Comparison of ENCODE assay signal across 8 cellular contexts in the genomic region with DNA sequence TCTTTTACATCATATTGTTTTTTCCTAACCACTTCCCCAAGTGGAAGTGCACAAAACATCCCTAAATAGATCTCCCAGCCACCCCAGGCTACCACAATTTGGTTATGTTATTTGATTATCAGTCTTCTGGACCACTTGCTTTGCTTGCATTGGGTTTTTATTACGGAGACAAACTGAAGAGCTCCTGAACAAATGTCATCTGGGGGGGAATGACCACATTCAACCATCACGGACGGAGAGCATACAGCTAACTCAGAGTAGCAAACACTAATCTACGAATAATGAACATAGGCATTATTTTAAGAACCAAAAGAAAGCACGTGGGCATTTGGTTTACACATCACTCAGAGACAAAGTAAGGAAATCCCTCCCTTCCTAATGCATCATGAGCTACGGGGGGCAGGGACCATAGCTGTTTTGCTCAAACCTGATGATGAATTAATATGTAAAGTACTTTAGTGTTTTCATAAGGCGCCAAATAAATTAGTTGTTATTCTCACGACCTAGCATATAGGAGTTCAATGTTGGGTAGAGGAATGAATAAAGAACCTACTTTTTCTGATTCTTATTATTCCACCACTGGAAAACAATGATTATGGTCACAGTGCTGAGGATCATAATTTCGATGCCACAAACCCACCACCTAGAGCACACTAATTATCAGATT. TPM values are rescaled to one million over a fixed set of nuclear protein-coding genes. Genes with fewer than 3 reads are reported as not detected.
DNase-seq lines count a peak whose midpoint lies in the region; ATAC-seq and TF ChIP-seq lines count a peak whose summit lies in the region.

No MANE protein-coding gene starts in this region.

- peak overlapping the region; percentile 71 for H3K4me2 ChIP-seq in trophoblast cell (ENCODE audit: low read length)

- POLR2A ChIA-PET in AG04449 (lab: Yijun Ruan, JAX) (no interaction called here), activated B cell treated with CpG ODN at 0.5 μM for 24 hours (lab: Charles Lee) (interaction anchor here (0.6 to 8.3 kb wide), 24 partner anchors 10 to 1152 kb away, joined by 3 to 215 read pairs (median 4); partner anchors contain the start of genes TLR10, TMEM156, UBE2K and WDR19)

- no peak overlapping the region for H3K23ac ChIP-seq in trophoblast cell (ENCODE audit: low read length)

- no peaks in the 10 kb centered on the region for H3K9me3 ChIP-seq in trophoblast cell (ENCODE audit: insufficient read depth, low read depth, low read length)

- intact Hi-C loops in activated B cell treated with CpG ODN at 0.5 μM for 24 hours (cut with micrococcal nuclease), result loop anchor here (1.0 to 10.0 kb wide), 11 partner anchors 12 to 591 kb away; partner anchors contain the start of genes KLF3, LIAS, RPL9 and SMIM14

- no peak overlapping the region for H3K14ac ChIP-seq in trophoblast cell (ENCODE audit: low read length)

- H3K9me3 Mint-ChIP-seq in activated B cell treated with CpG ODN at 0.5 μM for 24 hours, result no peaks in the 10 kb centered on the region

- H2BK120ac ChIP-seq in trophoblast cell (ENCODE audit: insufficient read depth, low read length, poor library complexity), result no peak overlapping the region

- H3K27ac ChIP-seq in trophoblast cell (ENCODE audit: low read depth, low read length), result peak overlapping the region; percentile 54

- H4K12ac ChIP-seq in trophoblast cell (ENCODE audit: low read depth, low read length), result no peak overlapping the region

- CTCF ChIA-PET in AG04449 (lab: Yijun Ruan, JAX) (interaction anchor here (0.6 to 2.6 kb wide), 7 partner anchors 8 to 96 kb away, joined by 3 to 8 read pairs (median 5); no protein-coding TSS in a partner anchor), activated B cell treated with CpG ODN at 0.5 μM for 24 hours (lab: Charles Lee) (interaction anchor here (0.8 to 4.6 kb wide), 7 partner anchors 11 to 285 kb away, joined by 3 to 24 read pairs (median 5); partner anchors contain the start of gene TMEM156)

- no peak overlapping the region for H3K9ac ChIP-seq in trophoblast cell (ENCODE audit: low read length)

- H3K18ac ChIP-seq in trophoblast cell (ENCODE audit: low read length), result no peak overlapping the region

- peaks cover 20% of the 10 kb centered on the region for H3K36me3 Mint-ChIP-seq in activated B cell treated with CpG ODN at 0.5 μM for 24 hours (ENCODE audit: low read depth)

- no peak for DNase-seq in AG04449 (ENCODE audit: low read depth, low spot score)
- peak; percentile 46 for DNase-seq in H4 (ENCODE audit: low spot score)
- DNase-seq in activated B cell treated with CpG ODN at 0.5 μM for 24 hours, result no peak
- DNase-seq in fibroblast of pulmonary artery (ENCODE audit: low read depth), result peak; percentile 75
- DNase-seq in trophoblast cell, result peak; percentile 14 to 50
- no peak for DNase-seq in COLO668 (lab: John Stamatoyannopoulos, UW; ENCODE audit: unreplicated experiment)

- peak overlapping the region; percentile 66 for H3K4me3 ChIP-seq in AG04449 (ENCODE audit: low read depth, low read length)
- H3K4me3 ChIP-seq in fibroblast of pulmonary artery (replicated peaks; ENCODE audit: low read depth, low read length), result peak overlapping the region; percentile 86
- H3K4me3 ChIP-seq in trophoblast cell (ENCODE audit: low read depth, low read length), result peak overlapping the region; percentile 97

- H3K79me1 ChIP-seq in trophoblast cell (ENCODE audit: low read length), result peaks cover 6% of the 10 kb centered on the region

- ATAC-seq in activated B cell treated with CpG ODN at 0.5 μM for 24 hours (ENCODE audit: low read depth) (peak; percentile 16), HG02642 (IDR thresholded peaks at IDR 0.05; ENCODE audit: poor library complexity, unreplicated experiment) (no peak), GM19035 (IDR thresholded peaks at IDR 0.05; ENCODE audit: unreplicated experiment) (no peak)

- no peaks in the 10 kb centered on the region for H3K36me3 ChIP-seq in trophoblast cell (ENCODE audit: control insufficient read depth in 1 of 2, insufficient read depth in 2 of 2, low read length in 2 of 2)

- no CpG with 5 or more reads among the region's 9 CpGs for WGBS in trophoblast cell (ENCODE audit: extremely low coverage, insufficient coverage, insufficient read length)

- H4K91ac ChIP-seq in trophoblast cell (ENCODE audit: low read depth, low read length), result no peak overlapping the region

- no peak overlapping the region for H2BK5ac ChIP-seq in trophoblast cell (ENCODE audit: low read depth, low read length, poor library complexity)

- peak overlapping the region; percentile 88 for H3K27ac Mint-ChIP-seq in activated B cell treated with CpG ODN at 0.5 μM for 24 hours

- peaks cover 3% of the 10 kb centered on the region for H3K79me2 ChIP-seq in trophoblast cell (ENCODE audit: control insufficient read depth, insufficient read depth, low read length, poor library complexity)

- no peaks in the 10 kb centered on the region for H3K27me3 Mint-ChIP-seq in activated B cell treated with CpG ODN at 0.5 μM for 24 hours

- TF ChIP-seq CTCF in AG04449 (IDR thresholded peaks at IDR 0.05; ENCODE audit: insufficient read depth, low read length, missing control alignments) (no peak), activated B cell treated with CpG ODN at 0.5 μM for 24 hours (IDR thresholded peaks at IDR 0.05) (no peak), fibroblast of pulmonary artery (IDR thresholded peaks at IDR 0.05; ENCODE audit: low read length, missing control alignments) (no peak)

- H3K4me1 ChIP-seq in trophoblast cell (ENCODE audit: control insufficient read depth in 1 of 2, insufficient read depth in 2 of 2, low read length in 2 of 2), result peaks cover 4 to 12% of the 10 kb centered on the region in 2 experiments

- no peak overlapping the region for H2AFZ ChIP-seq in trophoblast cell (ENCODE audit: insufficient read depth, low read length, poor library complexity)

- peak overlapping the region; percentile 86 for H3K4me3 Mint-ChIP-seq in activated B cell treated with CpG ODN at 0.5 μM for 24 hours

- H3K4me1 Mint-ChIP-seq in activated B cell treated with CpG ODN at 0.5 μM for 24 hours, result peaks cover 62% of the 10 kb centered on the region

- H2BK12ac ChIP-seq in trophoblast cell (ENCODE audit: low read length), result no peak overlapping the region

- no peaks in the 10 kb centered on the region for H3K27me3 ChIP-seq in trophoblast cell (ENCODE audit: insufficient read depth, low read length)

- H4K8ac ChIP-seq in trophoblast cell (ENCODE audit: low read depth, low read length), result peak overlapping the region; percentile 26

- no peak overlapping the region for H2AK5ac ChIP-seq in trophoblast cell (ENCODE audit: low read length)

- no peak overlapping the region for H3K4ac ChIP-seq in trophoblast cell (ENCODE audit: low read depth, low read length)

RNA-seq across cellular contexts. Expression of gene TMEM156, which starts 11.6 kb away (rescaled TPM):
- 1.3 and 2.7 TPM in 2 replicates for total RNA-seq in H4 (2014; rRNA removed; shearing (Covaris generic))
- 26.0 and 29.5 TPM in 2 replicates for total RNA-seq in activated B cell treated with CpG ODN at 0.5 μM for 24 hours
- not detected in 2 replicates for polyA plus RNA-seq in trophoblast cell (2013)

RNA-seq across cellular contexts. Expression of gene KLHL5, which starts 18.2 kb away (rescaled TPM):
- total RNA-seq in H4 (2014; rRNA removed; shearing (Covaris generic)), result 47.1 and 67.4 TPM in 2 replicates
- 49.5 and 61.5 TPM in 2 replicates for total RNA-seq in activated B cell treated with CpG ODN at 0.5 μM for 24 hours
- 15.0 and 15.9 TPM in 2 replicates for polyA plus RNA-seq in trophoblast cell (2013)

Comparison
In these comparisons a context has a peak if more than half of its experiments do, and no peak if none do; other contexts are left out.
1. DNase-seq: peak in H4 (single experiment), fibroblast of pulmonary artery (single experiment) and trophoblast cell (2 of 2); none in AG04449 (single experiment), activated B cell treated with CpG ODN at 0.5 μM for 24 hours (single experiment) and COLO668 (single experiment).
2. Peak in every context shown above with its lines, with median percentiles within 50 percentile points of each other: H3K4me3 ChIP-seq.